ENCODE assay signal across 24 cellular contexts in the genomic region with DNA sequence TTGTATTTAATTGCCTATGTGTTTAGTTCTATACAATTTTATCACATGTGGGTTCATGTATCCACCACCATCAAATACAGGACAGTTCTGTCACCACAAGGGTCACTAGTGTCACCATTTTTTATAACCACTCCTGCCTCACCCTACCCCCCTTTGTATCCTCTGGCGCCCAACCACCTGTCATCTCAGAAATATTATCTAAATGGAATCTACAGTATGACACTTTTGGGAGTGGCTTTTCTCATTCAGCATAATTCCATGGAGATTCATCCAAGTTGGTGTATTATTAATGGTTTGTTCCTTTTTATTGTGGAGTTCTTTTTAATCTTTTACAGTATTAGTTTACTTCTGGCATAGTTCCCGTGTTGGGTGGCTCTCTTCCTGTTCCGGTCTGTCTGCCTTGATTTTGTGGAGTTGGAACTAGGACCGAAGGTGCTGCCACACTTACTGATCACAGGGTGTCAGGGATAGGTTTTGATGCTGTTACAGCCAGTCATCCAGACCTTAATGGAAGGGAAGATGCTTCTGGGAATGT. TPM values are rescaled to one million over a fixed set of nuclear protein-coding genes. Genes with fewer than 3 reads are reported as not detected.
DNase-seq lines count a peak whose midpoint lies in the region; ATAC-seq and TF ChIP-seq lines count a peak whose summit lies in the region.
"Had no signal": no experiment of that assay in that cellular context is flagged by ENCODE, and none has a peak within 500 bp of the region (broad histone marks: within the 10 kb centered on the region; RNA-seq: fewer than 3 reads in every experiment).

No MANE protein-coding gene starts in this region.

- peaks cover 84% of the 10 kb centered on the region for H3K4me1 Mint-ChIP-seq in activated naive CD4-positive, alpha-beta T cell treated with anti-CD3 and anti-CD28 coated beads, Interleukin-2, amount 50 U/mL, for 24 hours
- H3K4me1 Mint-ChIP-seq in T-cell (peaks cover 81 to 83% (median 82%) of the 10 kb centered on the region in 3 donors), memory B cell (peaks cover 58% of the 10 kb centered on the region), type B pancreatic cell (ENCODE audit: unreplicated experiment) (peaks cover 54% of the 10 kb centered on the region)

- H3K36me3 Mint-ChIP-seq in activated naive CD4-positive, alpha-beta T cell treated with anti-CD3 and anti-CD28 coated beads, Interleukin-2, amount 50 U/mL, for 24 hours = peaks cover 4% of the 10 kb centered on the region
- peaks cover 0 to 21% of the 10 kb centered on the region in 2 donors for H3K36me3 Mint-ChIP-seq in activated naive CD4-positive, alpha-beta T cell treated with anti-CD3 and anti-CD28 coated beads, Interleukin-2, amount 50 U/mL, for 72 hours
- peaks cover 18% of the 10 kb centered on the region for H3K36me3 Mint-ChIP-seq in T-cell
- H3K36me3 Mint-ChIP-seq in memory B cell = peaks cover 11% of the 10 kb centered on the region
- peaks cover 25% of the 10 kb centered on the region for H3K36me3 Mint-ChIP-seq in type B pancreatic cell

- ATAC-seq in activated naive CD4-positive, alpha-beta T cell treated with anti-CD3 and anti-CD28 coated beads, Interleukin-2, amount 50 U/mL, for 72 hours = no peak
- ATAC-seq in T-cell (replicated peaks in 1 of 4) (no peak), memory B cell (ENCODE audit: low read depth) (no peak)
- ATAC-seq: activated CD4-positive, CD25-positive, alpha-beta regulatory T cell treated with anti-CD3 and anti-CD28 coated beads, Interleukin-2, amount 50 U/mL, for 24 hours; HCT116; left colon; upper lobe of right lung had no signal

- DNase-seq in activated naive CD4-positive, alpha-beta T cell treated with anti-CD3 and anti-CD28 coated beads, Interleukin-2, amount 50 U/mL, for 72 hours (ENCODE audit: low spot score in 2 of 2) = no peak
- DNase-seq in T-cell = no peak
- DNase-seq in memory B cell (ENCODE audit: low spot score in 2 of 2) = no peak
- no peak for DNase-seq in type B pancreatic cell (ENCODE audit: extremely low spot score, unreplicated experiment)
- DNase-seq in foreskin melanocyte = no peak
- no peak for DNase-seq in SIG-M5 treated with dmso at 0.1 percent for 504 hours (lab: John Stamatoyannopoulos, UW; ENCODE audit: unreplicated experiment)
- DNase-seq in occipital lobe (lab: John Stamatoyannopoulos, UW) = no peak
- DNase-seq: activated effector memory CD4-positive, alpha-beta T cell treated with Interleukin-2 at 50 U/mL for 16 hours; central memory CD4-positive, alpha-beta T cell; DND-41; dorsolateral prefrontal cortex; IMR-90; left colon; MM.1S; NCI-H1694; NCI-H2227 treated with DMSO at 0.1 percent for 48 hours; NCI-H82; ovary; PC-9; stimulated activated CD4-positive, alpha-beta T cell treated with anti-CD3 and anti-CD28 coated beads, Interleukin-2, amount 100 ng/mL, for 24 hours; upper lobe of right lung had no signal

- H3K27me3 Mint-ChIP-seq in activated naive CD4-positive, alpha-beta T cell treated with anti-CD3 and anti-CD28 coated beads, Interleukin-2, amount 50 U/mL, for 24 hours = no peaks in the 10 kb centered on the region
- H3K27me3 Mint-ChIP-seq in T-cell = no peaks in the 10 kb centered on the region
- no peaks in the 10 kb centered on the region for H3K27me3 Mint-ChIP-seq in memory B cell
- no peaks in the 10 kb centered on the region for H3K27me3 Mint-ChIP-seq in type B pancreatic cell

- no peak for TF ChIP-seq CTCF in type B pancreatic cell (conservative IDR thresholded peaks at IDR 0.05)

- CTCF ChIA-PET in T-cell (lab: Charles Lee) = no interaction called here

- no peak overlapping the region for H3K4me3 Mint-ChIP-seq in activated naive CD4-positive, alpha-beta T cell treated with anti-CD3 and anti-CD28 coated beads, Interleukin-2, amount 50 U/mL, for 24 hours
- H3K4me3 Mint-ChIP-seq in T-cell (no peak overlapping the region), memory B cell (no peak overlapping the region), type B pancreatic cell (no peak overlapping the region)

- POLR2A ChIA-PET in T-cell (lab: Charles Lee) = no interaction called here

- peak overlapping the region; percentile 75 for H3K27ac Mint-ChIP-seq in activated naive CD4-positive, alpha-beta T cell treated with anti-CD3 and anti-CD28 coated beads, Interleukin-2, amount 50 U/mL, for 24 hours
- H3K27ac Mint-ChIP-seq in activated naive CD4-positive, alpha-beta T cell treated with anti-CD3 and anti-CD28 coated beads, Interleukin-2, amount 50 U/mL, for 72 hours = no peak overlapping the region
- peak overlapping the region; percentile 78 to 85 for H3K27ac Mint-ChIP-seq in T-cell
- peak overlapping the region; percentile 77 for H3K27ac Mint-ChIP-seq in memory B cell
- H3K27ac Mint-ChIP-seq in type B pancreatic cell = peak overlapping the region; percentile 75

- no peaks in the 10 kb centered on the region for H3K9me3 Mint-ChIP-seq in activated naive CD4-positive, alpha-beta T cell treated with anti-CD3 and anti-CD28 coated beads, Interleukin-2, amount 50 U/mL, for 24 hours
- no peaks in the 10 kb centered on the region for H3K9me3 Mint-ChIP-seq in activated naive CD4-positive, alpha-beta T cell treated with anti-CD3 and anti-CD28 coated beads, Interleukin-2, amount 50 U/mL, for 72 hours
- H3K9me3 Mint-ChIP-seq in T-cell (no peaks in the 10 kb centered on the region), memory B cell (no peaks in the 10 kb centered on the region), type B pancreatic cell (no peaks in the 10 kb centered on the region)

RNA-seq across cellular contexts. Expression of gene TNRC6B, which starts 58.5 kb away (rescaled TPM):
- 10 to 100 TPM; 57.7 to 63.2 TPM for total RNA-seq in activated naive CD4-positive, alpha-beta T cell treated with anti-CD3 and anti-CD28 coated beads, Interleukin-2, amount 50 U/mL, for 72 hours
- total RNA-seq in T-cell = 100 to 1,000 TPM; 122 to 173 (median 143) TPM
- total RNA-seq in type B pancreatic cell (ENCODE audit: low replicate concordance) = 48.3 and 50.7 TPM in 2 replicates
- 44.3 TPM for total RNA-seq in occipital lobe

Comparison
In these comparisons a context has a peak if more than half of its experiments do, and no peak if none do; other contexts are left out.
1. H3K27ac Mint-ChIP-seq: peak in activated naive CD4-positive, alpha-beta T cell treated with anti-CD3 and anti-CD28 coated beads, Interleukin-2, amount 50 U/mL, for 24 hours (single experiment), T-cell (2 of 2), memory B cell (single experiment) and type B pancreatic cell (single experiment); none in activated naive CD4-positive, alpha-beta T cell treated with anti-CD3 and anti-CD28 coated beads, Interleukin-2, amount 50 U/mL, for 72 hours (0 of 2).